In genomic region chr7:120274899-120275298, GRCh38 we compare ENCODE assay signal across 1 cellular context.
A peak's percentile ranks its signal among the peaks of the same experiment; 100 is the strongest.
TF ChIP-seq lines count a peak whose summit lies in the region.

No MANE protein-coding gene starts in this region.

TF ChIP-seq in GM12878, 131 proteins besides CTCF, POLR2A, EP300 and RAD21 (continued from another document):
- peak; percentile 52 for TF ChIP-seq MLLT1 (IDR thresholded peaks at IDR 0.05)
- TF ChIP-seq CHD4 (IDR thresholded peaks at IDR 0.05), result no peak
- no peak for TF ChIP-seq CREM (IDR thresholded peaks at IDR 0.05; ENCODE audit: low read depth)
- TF ChIP-seq IKZF2 (IDR thresholded peaks at IDR 0.05), result no peak
- no peak for TF ChIP-seq CBX5 (IDR thresholded peaks at IDR 0.05; ENCODE audit: low read depth)
